In genomic region chr19:56142087-56142787, GRCh38 we compare ENCODE assay signal across 7 cellular contexts. TPM values are rescaled to one million over a fixed set of nuclear protein-coding genes. Genes with fewer than 3 reads are reported as not detected.
DNase-seq lines count a peak whose midpoint lies in the region; ATAC-seq, FAIRE-seq and TF ChIP-seq lines count a peak whose summit lies in the region.

No MANE protein-coding gene starts in this region.

- WGBS in right cardiac atrium, result 63% methylated on average over 17 of the region's 17 CpGs
- 12 to 47% (median 28%) methylated on average over 17 of the region's 17 CpGs for WGBS in small intestine, 3 donors

- H3K4me1 ChIP-seq in SJSA1 (replicated peaks) (peaks cover 5% of the 10 kb centered on the region; the same call in 1 of the 2 replicates), right cardiac atrium (ENCODE audit: control insufficient read depth, insufficient read depth, low read length) (peaks cover 3% of the 10 kb centered on the region), small intestine (ENCODE audit: control insufficient read depth in 2 of 2, insufficient read depth in 1 of 2, low read depth in 1 of 2, low read length in 1 of 2) (peaks cover 0 to 7% of the 10 kb centered on the region in 2 donors)

- peak overlapping the region; percentile 57 for H3K4me3 ChIP-seq in HFF-Myc (replicated peaks; ENCODE audit: low read depth, low read length)
- H3K4me3 ChIP-seq in SJSA1, result peak overlapping the region; percentile 35
- H3K4me3 ChIP-seq in right cardiac atrium (ENCODE audit: low read length), result peak overlapping the region; percentile 56
- H3K4me3 ChIP-seq in small intestine (ENCODE audit: low read depth in 1 of 2, low read length in 2 of 2), result peak overlapping the region in 1 of 2 donors; percentile 63

- peaks cover 16% of the 10 kb centered on the region for H3K36me3 ChIP-seq in SJSA1
- no peaks in the 10 kb centered on the region for H3K36me3 ChIP-seq in small intestine (ENCODE audit: control insufficient read depth in 2 of 2, insufficient read depth in 2 of 2, low read length in 2 of 2)

- H3K27ac ChIP-seq in SJSA1 (no peak overlapping the region), right cardiac atrium (ENCODE audit: low read length) (no peak overlapping the region), small intestine (ENCODE audit: low read depth in 1 of 2, low read length in 1 of 2) (peak overlapping the region; percentile 55 to 66)

- H3K9me3 ChIP-seq in SJSA1 (replicated peaks) (no peaks in the 10 kb centered on the region), right cardiac atrium (ENCODE audit: control insufficient read depth, low read length) (no peaks in the 10 kb centered on the region), small intestine (ENCODE audit: control insufficient read depth, low read depth) (no peaks in the 10 kb centered on the region)

- FAIRE-seq in small intestine (lab: Jason Lieb, UNC), result no peak

- ATAC-seq in right cardiac atrium (no peak), GM18517 (IDR thresholded peaks at IDR 0.05; ENCODE audit: unreplicated experiment) (no peak)

- TF ChIP-seq CTCF in HFF-Myc (IDR thresholded peaks at IDR 0.05; ENCODE audit: low read depth, low read length, missing control alignments), result no peak

- H3K27me3 ChIP-seq in SJSA1 (replicated peaks) (no peaks in the 10 kb centered on the region), right cardiac atrium (ENCODE audit: control insufficient read depth, insufficient read depth) (no peaks in the 10 kb centered on the region), small intestine (ENCODE audit: control insufficient read depth in 2 of 2, insufficient read depth in 2 of 2, low read length in 2 of 2) (no peaks in the 10 kb centered on the region)

- intact Hi-C loops in right cardiac atrium (cut with DNase I), result no loop called here

- DNase-seq in HFF-Myc (ENCODE audit: extremely low read depth, low read depth) (no peak), SJSA1 (ENCODE audit: low read depth in 1 of 2, low spot score in 2 of 2) (no peak), right cardiac atrium (no peak), small intestine (peak; percentile 83), DMS 273 treated with DMSO at 0.1 percent for 48 hours (lab: John Stamatoyannopoulos, UW) (no peak), NCI-H1092 (lab: John Stamatoyannopoulos, UW) (no peak)

RNA-seq across cellular contexts. Expression of gene ZNF444, which starts 1.1 kb away (rescaled TPM):
- 23.4 and 36.1 TPM in 2 replicates for total RNA-seq in SJSA1 (2014; rRNA removed; shearing (Covaris generic))
- 10 to 100 TPM; 19.3 to 29.3 (median 23.1) TPM for total RNA-seq in right cardiac atrium
- polyA plus RNA-seq in right cardiac atrium (20.0 TPM), small intestine (10 to 100 TPM; 20.1 to 25.9 (median 24.6) TPM)

RNA-seq across cellular contexts. Expression of gene ZNF787, which starts 21.1 kb away (rescaled TPM):
- 20.0 and 26.2 TPM in 2 replicates for total RNA-seq in SJSA1 (2014; rRNA removed; shearing (Covaris generic))
- total RNA-seq in right cardiac atrium, result 10 to 100 TPM; 22.0 to 29.2 (median 26.2) TPM
- polyA plus RNA-seq in right cardiac atrium (25.4 TPM), small intestine (10 to 100 TPM; 29.9 to 34.9 (median 30.2) TPM)

RNA-seq across cellular contexts. Expression of gene GALP, which starts 33.6 kb away (rescaled TPM):
- total RNA-seq in SJSA1 (2014; rRNA removed; shearing (Covaris generic)), result not detected in 2 replicates
- not detected for total RNA-seq in right cardiac atrium
- polyA plus RNA-seq in right cardiac atrium (not detected), small intestine (not detected)

RNA-seq across cellular contexts. Expression of gene ZSCAN5B, which starts 55.3 kb away (rescaled TPM):
- total RNA-seq in SJSA1 (2014; rRNA removed; shearing (Covaris generic)), result not detected in 2 replicates
- total RNA-seq in right cardiac atrium, result not detected
- polyA plus RNA-seq in right cardiac atrium, result not detected
- polyA plus RNA-seq in small intestine, result not detected

RNA-seq across cellular contexts. Expression of gene ZSCAN5C, which starts 59.8 kb away (rescaled TPM):
- total RNA-seq in SJSA1 (2014; rRNA removed; shearing (Covaris generic)), result not detected in 2 replicates
- total RNA-seq in right cardiac atrium, result not detected
- polyA plus RNA-seq in right cardiac atrium (not detected), small intestine (not detected)

Comparison
In these comparisons a context has a peak if more than half of its experiments do, and no peak if none do; other contexts are left out.
1. H3K27ac ChIP-seq: peak in small intestine (2 of 2); none in SJSA1 (single experiment) and right cardiac atrium (single experiment).